26 cellular contexts compared by ENCODE assay signal in genomic region chr2:81583311-81584108, GRCh38.
"Had no signal": no experiment of that assay in that cellular context is flagged by ENCODE, and none has a peak within 500 bp of the region (broad histone marks: within the 10 kb centered on the region; RNA-seq: fewer than 3 reads in every experiment).

No MANE protein-coding gene starts in this region.

- H3K27ac Mint-ChIP-seq: activated CD4-positive, alpha-beta memory T cell treated with anti-CD3 and anti-CD28 coated beads for 36 hours; activated CD4-positive, alpha-beta T cell treated with anti-CD3 and anti-CD28 coated beads, Interleukin-2, amount 10 ng/mL, durations not matched to agents 7 days and 5 days; activated naive CD4-positive, alpha-beta T cell treated with anti-CD3 and anti-CD28 coated beads, Interleukin-2, amount 50 U/mL, for 72 hours; activated naive CD8-positive, alpha-beta T cell treated with anti-CD3 and anti-CD28 coated beads, Interleukin-2, amount 50 U/mL, for 24 hours; T-cell had no signal

- H3K4me3 Mint-ChIP-seq: activated CD4-positive, alpha-beta memory T cell treated with anti-CD3 and anti-CD28 coated beads for 36 hours; activated CD4-positive, alpha-beta T cell treated with anti-CD3 and anti-CD28 coated beads, Interleukin-2, amount 10 ng/mL, durations not matched to agents 7 days and 5 days; activated naive CD8-positive, alpha-beta T cell treated with anti-CD3 and anti-CD28 coated beads, Interleukin-2, amount 50 U/mL, for 24 hours; activated T-cell treated with anti-CD3 and anti-CD28 coated beads, Interleukin-2, amount 50 U/mL, for 4 hours; T-cell had no signal

- H3K27ac ChIP-seq: brain microvascular endothelial cell had no signal

- H3K36me3 Mint-ChIP-seq: activated CD4-positive, alpha-beta memory T cell treated with anti-CD3 and anti-CD28 coated beads for 36 hours; T-cell had no signal

- DNase-seq: activated CD4-positive, alpha-beta memory T cell treated with anti-CD3 and anti-CD28 coated beads for 36 hours; activated CD4-positive, alpha-beta T cell treated with anti-CD3 and anti-CD28 coated beads, Interleukin-2, amount 10 ng/mL, durations not matched to agents 7 days and 5 days; activated CD4-positive, CD25-positive, alpha-beta regulatory T cell; activated CD8-positive, alpha-beta memory T cell treated with anti-CD3 and anti-CD28 coated beads for 24 hours; activated effector memory CD4-positive, alpha-beta T cell treated with anti-CD3 and anti-CD28 coated beads, Interleukin-2, amount 50 U/mL, for 16 hours; activated naive CD4-positive, alpha-beta T cell treated with Interleukin-2 at 50 U/mL for 16 hours; activated naive CD8-positive, alpha-beta T cell treated with anti-CD3 and anti-CD28 coated beads, Interleukin-2, amount 50 U/mL, for 24 hours; activated T-cell treated with anti-CD3 and anti-CD28 coated beads, Interleukin-2, amount 50 U/mL, for 4 hours; amniotic stem cell; brain microvascular endothelial cell; Karpas-422; MM.1S; NCI-H1105; NCI-H1436; NCI-H1694 treated with DMSO at 0.1 percent for 48 hours; NCI-H2029 treated with DMSO at 0.1 percent for 48 hours; NCI-H510A treated with DMSO at 0.1 percent for 48 hours; PC-3; SIG-M5; T-cell; T-helper 2 cell; T1000 had no signal

- FAIRE-seq: K562, RCC 7860, TTC549 had no signal

- H3K4me3 ChIP-seq: K562 had no signal

- H3K27me3 ChIP-seq: brain microvascular endothelial cell had no signal

- H3K4me1 Mint-ChIP-seq: activated CD4-positive, alpha-beta T cell treated with anti-CD3 and anti-CD28 coated beads, Interleukin-2, amount 10 ng/mL, durations not matched to agents 7 days and 5 days; activated naive CD8-positive, alpha-beta T cell treated with anti-CD3 and anti-CD28 coated beads, Interleukin-2, amount 50 U/mL, for 24 hours; T-cell had no signal

- H3K36me3 ChIP-seq: brain microvascular endothelial cell had no signal

- H3K27me3 Mint-ChIP-seq: activated CD4-positive, alpha-beta memory T cell treated with anti-CD3 and anti-CD28 coated beads for 36 hours; activated CD4-positive, alpha-beta T cell treated with anti-CD3 and anti-CD28 coated beads, Interleukin-2, amount 10 ng/mL, durations not matched to agents 7 days and 5 days; activated naive CD8-positive, alpha-beta T cell treated with anti-CD3 and anti-CD28 coated beads, Interleukin-2, amount 50 U/mL, for 24 hours; T-cell had no signal

- ATAC-seq: activated naive CD4-positive, alpha-beta T cell treated with anti-CD3 and anti-CD28 coated beads, Interleukin-2, amount 50 U/mL, for 72 hours; activated naive CD8-positive, alpha-beta T cell treated with anti-CD3 and anti-CD28 coated beads, Interleukin-2, amount 50 U/mL, for 24 hours; activated T-cell treated with anti-CD3 and anti-CD28 coated beads, Interleukin-2, amount 50 U/mL, for 4 hours; K562; PC-3; T-cell had no signal
